ENCODE assay signal across 19 cellular contexts in the genomic region with DNA sequence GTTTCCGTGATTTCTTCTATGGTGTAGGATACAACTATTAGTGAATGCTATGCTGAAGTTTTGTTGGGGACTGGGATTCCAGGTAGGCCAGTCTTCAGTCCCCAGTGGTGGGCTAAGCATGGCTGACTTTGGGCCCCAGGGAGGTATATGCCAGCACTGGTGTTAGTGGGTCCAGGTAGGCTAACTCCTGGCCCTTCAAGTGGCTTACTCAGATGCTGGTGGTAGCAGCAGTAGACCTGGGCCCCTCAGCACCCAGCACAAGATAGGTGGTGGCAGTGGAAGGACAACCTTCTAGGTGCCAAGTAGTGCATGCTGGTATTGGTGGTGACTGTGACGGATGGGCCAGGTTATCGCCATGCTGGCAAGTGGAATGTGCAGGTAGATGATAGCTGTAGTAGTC.
"Had no signal": no experiment of that assay in that cellular context is flagged by ENCODE, and none has a peak within 500 bp of the region (broad histone marks: within the 10 kb centered on the region; RNA-seq: fewer than 3 reads in every experiment).

No MANE protein-coding gene starts in this region.

- ATAC-seq: foreskin keratinocyte, heart right ventricle, left cardiac atrium, left lung, left ventricle myocardium superior had no signal

- H3K9me3 ChIP-seq: esophagus muscularis mucosa had no signal

- H3K4me3 Mint-ChIP-seq: memory B cell had no signal

- DNase-seq: dermis blood vessel endothelial cell; dorsolateral prefrontal cortex; effector CD4-positive, alpha-beta T cell; effector memory CD4-positive, alpha-beta T cell; foreskin keratinocyte; glutamatergic neuron; head of caudate nucleus; heart right ventricle; hippocampal formation; left cardiac atrium; left ventricle myocardium superior; mammary epithelial cell; mesendoderm; midbrain had no signal

- H3K27me3 Mint-ChIP-seq: memory B cell had no signal

- H3K36me3 Mint-ChIP-seq: memory B cell had no signal

- H3K4me1 Mint-ChIP-seq: memory B cell had no signal

- H3K36me3 ChIP-seq: esophagus muscularis mucosa, heart right ventricle, left lung had no signal

- H3K27me3 ChIP-seq: dorsolateral prefrontal cortex, esophagus muscularis mucosa, foreskin keratinocyte, heart right ventricle, left lung had no signal

- H3K4me3 ChIP-seq: coronary artery, dorsolateral prefrontal cortex, esophagus muscularis mucosa, heart right ventricle, left lung, lung had no signal

- H3K27ac ChIP-seq: coronary artery, dorsolateral prefrontal cortex, esophagus muscularis mucosa, foreskin keratinocyte, heart right ventricle, left lung had no signal

- H3K4me1 ChIP-seq: esophagus muscularis mucosa, foreskin keratinocyte, heart right ventricle, left lung had no signal

- H3K27ac Mint-ChIP-seq: memory B cell had no signal
